In genomic region chr12:122964439-122965257, GRCh38 we compare ENCODE assay signal across 12 cellular contexts. TPM values are rescaled to one million over a fixed set of nuclear protein-coding genes. Genes with fewer than 3 reads are reported as not detected.
DNase-seq lines count a peak whose midpoint lies in the region; ATAC-seq and TF ChIP-seq lines count a peak whose summit lies in the region.
"Had no signal": no experiment of that assay in that cellular context is flagged by ENCODE, and none has a peak within 500 bp of the region (broad histone marks: within the 10 kb centered on the region; RNA-seq: fewer than 3 reads in every experiment).

No MANE protein-coding gene starts in this region.

- POLR2A ChIA-PET in IMR-90 (lab: Charles Lee; ENCODE audit: unreplicated experiment): no interaction called here

- H2BK5ac ChIP-seq in IMR-90 (ENCODE audit: low read depth, low read length, poor library complexity, severe bottlenecking): no peak overlapping the region
- peak overlapping the region; percentile 70 for H2BK5ac ChIP-seq in neuronal stem cell (ENCODE audit: low read length)

- no peaks in the 10 kb centered on the region for H3K9me3 ChIP-seq in IMR-90 (ENCODE audit: control insufficient read depth, insufficient read depth, low read length)
- no peaks in the 10 kb centered on the region for H3K9me3 ChIP-seq in neuronal stem cell (replicated peaks in 1 of 2; ENCODE audit: control insufficient read depth in 2 of 2, insufficient read depth in 1 of 2, low read depth in 1 of 2, low read length in 2 of 2)
- H3K9me3 ChIP-seq: testis had no signal

- H3K9me3 Mint-ChIP-seq in chondrocyte (ENCODE audit: low read depth): no peaks in the 10 kb centered on the region

- H4K5ac ChIP-seq in IMR-90 (ENCODE audit: low read depth, low read length): no peak overlapping the region

- no peak overlapping the region for H3K27ac Mint-ChIP-seq in chondrocyte (ENCODE audit: unreplicated experiment)

- no peaks in the 10 kb centered on the region for H3K36me3 Mint-ChIP-seq in chondrocyte (ENCODE audit: low read depth)

- H2BK20ac ChIP-seq in IMR-90 (ENCODE audit: low read depth, low read length): no peak overlapping the region

- H3K9me1 ChIP-seq in IMR-90 (ENCODE audit: insufficient read depth, low read length): no peaks in the 10 kb centered on the region; the same call in 1 of the 2 replicates

- intact Hi-C loops in IMR-90 (cut with micrococcal nuclease) (no loop called here), sciatic nerve (cut with DNase I) (no loop called here)

- no peak overlapping the region for H3K4ac ChIP-seq in IMR-90 (ENCODE audit: low read depth, low read length)
- H3K4ac ChIP-seq in neuronal stem cell (ENCODE audit: low read length): no peak overlapping the region

- ATAC-seq in IMR-90 (ENCODE audit: low read depth) (no peak), sciatic nerve (no peak)

- in situ Hi-C loops in IMR-90 (cut with MboI; ENCODE audit: low sequenced_read_pairs): loop anchor here (5.0 to 25.0 kb wide), 2 partner anchors 268 to 327 kb away; partner anchors contain the start of genes MPHOSPH9 and MTRFR

- no peaks in the 10 kb centered on the region for H3K27me3 Mint-ChIP-seq in chondrocyte (ENCODE audit: low read depth)

- CTCF ChIA-PET in IMR-90 (lab: Yijun Ruan, JAX): no interaction called here

- H2AK9ac ChIP-seq in IMR-90 (replicated peaks; ENCODE audit: low read depth, low read length, poor library complexity): peak overlapping the region; percentile 40

- H4K8ac ChIP-seq in IMR-90 (ENCODE audit: low read depth in 2 of 2, low read length in 2 of 2) (no peak overlapping the region), neuronal stem cell (ENCODE audit: low read depth, low read length) (no peak overlapping the region)

- no TSS peak for BruUV-seq in IMR-90 (replicated peaks; lab: Mats Ljungman, UMichigan)

- H3K18ac ChIP-seq in IMR-90 (ENCODE audit: low read depth, low read length) (no peak overlapping the region), neuronal stem cell (ENCODE audit: low read length) (no peak overlapping the region)

- peak; percentile 35 for DNase-seq in DMS79 treated with DMSO at 0.1 percent for 48 hours (lab: John Stamatoyannopoulos, UW)
- DNase-seq in DMS79 (lab: John Stamatoyannopoulos, UW): no peak
- no peak for DNase-seq in IMR-90
- DNase-seq in chondrocyte (ENCODE audit: low spot score): no peak
- no peak for DNase-seq in neuronal stem cell (ENCODE audit: low spot score)
- no peak for DNase-seq in sciatic nerve (ENCODE audit: low spot score)
- DNase-seq in NCI-H1092 treated with DMSO at 0.1 percent for 48 hours (lab: John Stamatoyannopoulos, UW): no peak
- DNase-seq in amniotic stem cell (lab: John Stamatoyannopoulos, UW): no peak
- DNase-seq: NCI-H187 treated with DMSO at 0.1 percent for 48 hours had no signal

- no peaks in the 10 kb centered on the region for H3K27me3 ChIP-seq in IMR-90 (ENCODE audit: control insufficient read depth, insufficient read depth, low read length)
- H3K27me3 ChIP-seq in neuronal stem cell (ENCODE audit: control insufficient read depth in 3 of 3, insufficient read depth in 3 of 3, low read depth in 1 of 3, low read length in 3 of 3): no peaks in the 10 kb centered on the region
- H3K27me3 ChIP-seq: cardiac muscle cell, testis had no signal

- H3K27ac ChIP-seq in IMR-90 (ENCODE audit: insufficient read depth, low read length): no peak overlapping the region
- no peak overlapping the region for H3K27ac ChIP-seq in neuronal stem cell (replicated peaks; ENCODE audit: low read length)
- H3K27ac ChIP-seq: cardiac muscle cell had no signal

- H3K4me2 ChIP-seq in IMR-90 (ENCODE audit: low read depth, low read length) (no peak overlapping the region), neuronal stem cell (ENCODE audit: insufficient read depth, low read length, poor library complexity, severe bottlenecking) (no peak overlapping the region)

- dilution Hi-C loops in IMR-90 (cut with HindIII; ENCODE audit: low sequenced_read_pairs, unreplicated experiment): no loop called here

- no peak overlapping the region for H2BK15ac ChIP-seq in IMR-90 (ENCODE audit: low read depth, low read length)
- no peak overlapping the region for H2BK15ac ChIP-seq in neuronal stem cell (ENCODE audit: low read length)

- TF ChIP-seq CTCF in IMR-90 (conservative IDR thresholded peaks at IDR 0.05; ENCODE audit: low read depth, low read length) (no peak), chondrocyte (IDR thresholded peaks at IDR 0.05) (no peak)

- H3K36me3 ChIP-seq in IMR-90 (ENCODE audit: control insufficient read depth, insufficient read depth, low read length) (peaks cover 1% of the 10 kb centered on the region; the same call in 1 of the 2 replicates), neuronal stem cell (replicated peaks in 1 of 2; ENCODE audit: control insufficient read depth in 2 of 2, insufficient read depth in 2 of 2, low read length in 2 of 2) (peaks cover 2 to 6% of the 10 kb centered on the region in 2 donors)
- H3K36me3 ChIP-seq: cardiac muscle cell had no signal

- TF ChIP-seq RAD21 in IMR-90 (IDR thresholded peaks at IDR 0.05; ENCODE audit: low read length): no peak

- 81% methylated on average over 13 of the region's 19 CpGs; no CpG with 5 or more reads in 1 of the 2 experiments for WGBS in IMR-90 (ENCODE audit: extremely low coverage in 2 of 2, insufficient read length in 1 of 2), 2 experiments
- no CpG with 5 or more reads among the region's 19 CpGs for WGBS in neuronal stem cell (ENCODE audit: extremely low coverage in 2 of 2, insufficient read length in 2 of 2, insufficient replicate concordance in 1 of 2), 2 donors

- no peak overlapping the region for H3K56ac ChIP-seq in IMR-90 (ENCODE audit: extremely low read depth, insufficient read depth, low read length)

- no peak for TF ChIP-seq POLR2A in IMR-90 (IDR thresholded peaks at IDR 0.05; ENCODE audit: low read depth, low read length)

- 0 out of 2 replicates have a peak overlapping the region, but pooled peaks have one; percentile 39 for H2AK5ac ChIP-seq in IMR-90 (ENCODE audit: low read depth, low read length)
- peak overlapping the region; percentile 25 for H2AK5ac ChIP-seq in neuronal stem cell (ENCODE audit: low read depth, low read length)

- H3K4me1 ChIP-seq in IMR-90 (ENCODE audit: control insufficient read depth, insufficient read depth, low read length) (peaks cover 8% of the 10 kb centered on the region), neuronal stem cell (ENCODE audit: control insufficient read depth in 2 of 2, insufficient read depth in 1 of 2, low read depth in 1 of 2, low read length in 2 of 2) (peaks cover 13 to 15% of the 10 kb centered on the region in 2 donors)

- no peak overlapping the region for H4K91ac ChIP-seq in IMR-90 (ENCODE audit: insufficient read depth, low read depth, low read length)
- H4K91ac ChIP-seq in neuronal stem cell (ENCODE audit: low read depth, low read length, poor library complexity): no peak overlapping the region

- H3K14ac ChIP-seq in IMR-90 (replicated peaks; ENCODE audit: low read depth, low read length): no peak overlapping the region; the same call in 1 of the 2 replicates
- peak overlapping the region; percentile 14 for H3K14ac ChIP-seq in neuronal stem cell (ENCODE audit: low read length)

- no peak overlapping the region; the same call in 1 of the 2 replicates for H3K23ac ChIP-seq in IMR-90 (ENCODE audit: low read depth, low read length)
- H3K23ac ChIP-seq in neuronal stem cell (ENCODE audit: low read depth, low read length, poor library complexity): peak overlapping the region; percentile 6

- H2AFZ ChIP-seq in IMR-90 (replicated peaks; ENCODE audit: low read length, poor library complexity) (no peak overlapping the region), neuronal stem cell (ENCODE audit: low read length) (no peak overlapping the region)

- peaks cover 4% of the 10 kb centered on the region for H4K20me1 ChIP-seq in IMR-90 (ENCODE audit: insufficient read depth, low read length)

- peaks cover 17% of the 10 kb centered on the region for H3K4me1 Mint-ChIP-seq in chondrocyte (ENCODE audit: low read depth)

- H2BK12ac ChIP-seq in neuronal stem cell (ENCODE audit: low read length): peak overlapping the region; percentile 25

- H3K9ac ChIP-seq in IMR-90 (ENCODE audit: low read depth, low read length) (no peak overlapping the region), neuronal stem cell (ENCODE audit: low read depth, low read length, poor library complexity) (no peak overlapping the region)

- H3K79me1 ChIP-seq in IMR-90 (ENCODE audit: low read depth in 1 of 2, low read length in 2 of 2) (peaks cover 0 to 25% of the 10 kb centered on the region in 2 experiments; a peak in 2 of 4 replicates), neuronal stem cell (ENCODE audit: low read depth, low read length) (peaks cover 5% of the 10 kb centered on the region)

- H3K4me3 Mint-ChIP-seq in chondrocyte (ENCODE audit: unreplicated experiment): peak overlapping the region; percentile 57

- no peak overlapping the region for H3K4me3 ChIP-seq in IMR-90 (ENCODE audit: insufficient read depth, low read depth, low read length)
- H3K4me3 ChIP-seq in neuronal stem cell (ENCODE audit: low read length in 2 of 2): peak overlapping the region in 1 of 2 donors; percentile 71
- H3K4me3 ChIP-seq: lung had no signal

- H2BK120ac ChIP-seq in IMR-90 (ENCODE audit: low read depth, low read length): no peak overlapping the region
- H2BK120ac ChIP-seq in neuronal stem cell (ENCODE audit: low read depth, low read length): no peak overlapping the region

TF ChIP-seq in IMR-90, 13 proteins besides CTCF, POLR2A, EP300 and RAD21 (continues in another document):
- no peak for TF ChIP-seq NFE2L2 (IDR thresholded peaks at IDR 0.05; ENCODE audit: low read depth, low read length)

RNA-seq across cellular contexts. Expression of gene ABCB9, which starts 1.6 kb away (rescaled TPM):
- total RNA-seq in IMR-90 (2012; rRNA removed): 5.6 and 7.2 TPM in 2 replicates
- polyA plus RNA-seq in IMR-90 (2012; rRNA removed): 7.8 and 8.3 TPM in 2 replicates
- polyA plus RNA-seq in IMR-90 (2012; cell fraction: cytosol; rRNA removed): 6.6 and 7.8 TPM in 2 replicates
- 14.2 and 28.2 TPM in 2 replicates for polyA plus RNA-seq in IMR-90 (2012; cell fraction: nucleus; rRNA removed; ENCODE audit: low replicate concordance)
- 12.9 to 21.6 TPM (median 14.2 TPM) in 3 replicates for total RNA-seq in chondrocyte
- 2.0 TPM for polyA plus RNA-seq in neuronal stem cell (2013, experiment 1 of 2)
- polyA plus RNA-seq in neuronal stem cell (2013, experiment 2 of 2): 1.5 TPM
- 7.3 TPM for total RNA-seq in sciatic nerve

RNA-seq across cellular contexts. Expression of gene OGFOD2, which starts 10.4 kb away (rescaled TPM):
- total RNA-seq in IMR-90 (2012; rRNA removed): 4.3 and 4.7 TPM in 2 replicates
- 18.2 and 19.0 TPM in 2 replicates for polyA plus RNA-seq in IMR-90 (2012; rRNA removed)
- polyA plus RNA-seq in IMR-90 (2012; cell fraction: cytosol; rRNA removed): 7.7 and 16.7 TPM in 2 replicates
- 31.5 and 87.3 TPM in 2 replicates for polyA plus RNA-seq in IMR-90 (2012; cell fraction: nucleus; rRNA removed; ENCODE audit: low replicate concordance)
- 12.0 to 13.7 TPM (median 13.5 TPM) in 3 replicates for total RNA-seq in chondrocyte
- polyA plus RNA-seq in neuronal stem cell (2013, experiment 1 of 2): 6.9 TPM
- polyA plus RNA-seq in neuronal stem cell (2013, experiment 2 of 2): 5.5 TPM
- total RNA-seq in sciatic nerve: 12.8 TPM

RNA-seq across cellular contexts. Expression of gene ARL6IP4, which starts 15.8 kb away (rescaled TPM):
- total RNA-seq in IMR-90 (2012; rRNA removed): 161 and 205 TPM in 2 replicates
- polyA plus RNA-seq in IMR-90 (2012; rRNA removed): 254 and 258 TPM in 2 replicates
- 195 and 234 TPM in 2 replicates for polyA plus RNA-seq in IMR-90 (2012; cell fraction: cytosol; rRNA removed)
- 276 and 281 TPM in 2 replicates for polyA plus RNA-seq in IMR-90 (2012; cell fraction: nucleus; rRNA removed; ENCODE audit: low replicate concordance)
- total RNA-seq in chondrocyte: 145 to 165 TPM (median 146 TPM) in 3 replicates
- polyA plus RNA-seq in neuronal stem cell (2013, experiment 1 of 2): 134 TPM
- 128 TPM for polyA plus RNA-seq in neuronal stem cell (2013, experiment 2 of 2)
- total RNA-seq in sciatic nerve: 136 TPM
